Comparison of ENCODE assay signal across 26 cellular contexts in genomic region chr1:107244734-107245495, GRCh38.
DNase-seq lines count a peak whose midpoint lies in the region; ATAC-seq, FAIRE-seq and TF ChIP-seq lines count a peak whose summit lies in the region.
"Had no signal": no experiment of that assay in that cellular context is flagged by ENCODE, and none has a peak within 500 bp of the region (broad histone marks: within the 10 kb centered on the region; RNA-seq: fewer than 3 reads in every experiment).

No MANE protein-coding gene starts in this region.

- no peaks in the 10 kb centered on the region for H3K36me3 Mint-ChIP-seq in astrocyte (ENCODE audit: low read depth, unreplicated experiment)
- H3K36me3 Mint-ChIP-seq in activated naive CD8-positive, alpha-beta T cell treated with anti-CD3 and anti-CD28 coated beads, Interleukin-2, amount 50 U/mL, for 24 hours (ENCODE audit: low read depth), result no peaks in the 10 kb centered on the region
- H3K36me3 Mint-ChIP-seq: CD4-positive, CD25-positive, alpha-beta regulatory T cell had no signal

- peak; percentile 28 for DNase-seq in NCI-H345 treated with DMSO at 0.1 percent for 48 hours (lab: John Stamatoyannopoulos, UW; ENCODE audit: unreplicated experiment)
- peak; percentile 74 for DNase-seq in astrocyte (ENCODE audit: low read depth)
- DNase-seq in renal cortical epithelial cell (ENCODE audit: low read depth), result peak; percentile 40
- DNase-seq in activated naive CD8-positive, alpha-beta T cell treated with anti-CD3 and anti-CD28 coated beads, Interleukin-2, amount 50 U/mL, for 24 hours, result no peak
- no peak for DNase-seq in left lobe of liver (ENCODE audit: low spot score)
- no peak for DNase-seq in WERI-Rb-1
- DNase-seq: activated CD4-positive, alpha-beta T cell treated with anti-CD3 and anti-CD28 coated beads for 48 hours; activated CD8-positive, alpha-beta memory T cell treated with anti-CD3 and anti-CD28 coated beads for 24 hours; activated gamma-delta T cell; activated T-cell treated with anti-CD3 and anti-CD28 coated beads, Interleukin-2, amount 50 U/mL, for 24 hours; CD4-positive, CD25-positive, alpha-beta regulatory T cell; left lung; mesendoderm; psoas muscle; stimulated activated naive CD8-positive, alpha-beta T cell treated with anti-CD3 and anti-CD28 coated beads, Interleukin-15, Interleukin-2, amounts not matched to agents 100 U/mL and 50 U/mL, for 24 hours; T-helper 17 cell; uterus had no signal

- H3K27ac ChIP-seq in KOPT-K1 (ENCODE audit: low read depth, low read length, poor library complexity, severe bottlenecking) (peak overlapping the region; percentile 39), astrocyte (ENCODE audit: low read depth, low read length) (no peak overlapping the region), WERI-Rb-1 (no peak overlapping the region)
- H3K27ac ChIP-seq: left lung, psoas muscle, RWPE1, SK-N-MC, thoracic aorta, uterus had no signal

- no peaks in the 10 kb centered on the region for H3K79me2 ChIP-seq in astrocyte (ENCODE audit: insufficient read depth, low read length)

- TF ChIP-seq CTCF in astrocyte (IDR thresholded peaks at IDR 0.05; ENCODE audit: insufficient read depth, low read depth, low read length) (no peak), WERI-Rb-1 (IDR thresholded peaks at IDR 0.05; ENCODE audit: low read depth, low read length) (no peak)

- no peaks in the 10 kb centered on the region for H3K9me3 Mint-ChIP-seq in astrocyte (ENCODE audit: unreplicated experiment)
- H3K9me3 Mint-ChIP-seq in activated naive CD8-positive, alpha-beta T cell treated with anti-CD3 and anti-CD28 coated beads, Interleukin-2, amount 50 U/mL, for 24 hours, result no peaks in the 10 kb centered on the region
- H3K9me3 Mint-ChIP-seq: activated T-cell treated with anti-CD3 and anti-CD28 coated beads, Interleukin-2, amount 50 U/mL, for 24 hours; central memory CD8-positive, alpha-beta T cell; dendritic cell treated with granulocyte-macrophage colony-stimulating factor and Interleukin-4, amounts not matched to agents 40 ng/mL and 50 ng/mL, for 4 days had no signal

- H3K4me3 ChIP-seq in astrocyte (ENCODE audit: insufficient read depth, low read depth, low read length), result no peak overlapping the region
- no peak overlapping the region for H3K4me3 ChIP-seq in WERI-Rb-1 (ENCODE audit: low read depth, low read length)
- H3K4me3 ChIP-seq: HAP-1, left lung, psoas muscle, SK-N-MC, thoracic aorta, uterus had no signal

- no peaks in the 10 kb centered on the region for H4K20me1 ChIP-seq in astrocyte (ENCODE audit: insufficient read depth, low read length)

- H3K27me3 ChIP-seq in astrocyte (ENCODE audit: insufficient read depth, low read length) (no peaks in the 10 kb centered on the region), WERI-Rb-1 (ENCODE audit: insufficient read depth, low read depth, severe bottlenecking) (no peaks in the 10 kb centered on the region)
- H3K27me3 ChIP-seq: left lung, uterus had no signal

- no peak overlapping the region for H3K9ac ChIP-seq in astrocyte (ENCODE audit: low read length)

- no peak overlapping the region for H2AFZ ChIP-seq in astrocyte (ENCODE audit: low read depth, low read length)

- no peak overlapping the region for H3K4me2 ChIP-seq in astrocyte (ENCODE audit: low read length)

- no peak for ATAC-seq in activated naive CD8-positive, alpha-beta T cell treated with anti-CD3 and anti-CD28 coated beads, Interleukin-2, amount 50 U/mL, for 24 hours
- no peak for ATAC-seq in left lobe of liver
- ATAC-seq: left lung; psoas muscle; stimulated activated naive CD8-positive, alpha-beta T cell treated with anti-CD3 and anti-CD28 coated beads, Interleukin-15, Interleukin-2, amounts not matched to agents 100 U/mL and 50 U/mL, for 24 hours; T-helper 17 cell had no signal

- H3K27me3 Mint-ChIP-seq in astrocyte (ENCODE audit: low read depth, unreplicated experiment), result no peaks in the 10 kb centered on the region
- H3K27me3 Mint-ChIP-seq in activated naive CD8-positive, alpha-beta T cell treated with anti-CD3 and anti-CD28 coated beads, Interleukin-2, amount 50 U/mL, for 24 hours, result peaks cover 3% of the 10 kb centered on the region
- H3K27me3 Mint-ChIP-seq: CD4-positive, CD25-positive, alpha-beta regulatory T cell; central memory CD8-positive, alpha-beta T cell; dendritic cell treated with granulocyte-macrophage colony-stimulating factor and Interleukin-4, amounts not matched to agents 40 ng/mL and 50 ng/mL, for 4 days; T-helper 17 cell had no signal

- no peak overlapping the region for H3K27ac Mint-ChIP-seq in astrocyte (ENCODE audit: unreplicated experiment)
- no peak overlapping the region for H3K27ac Mint-ChIP-seq in activated naive CD8-positive, alpha-beta T cell treated with anti-CD3 and anti-CD28 coated beads, Interleukin-2, amount 50 U/mL, for 24 hours
- H3K27ac Mint-ChIP-seq: activated T-cell treated with anti-CD3 and anti-CD28 coated beads, Interleukin-2, amount 50 U/mL, for 24 hours; CD4-positive, CD25-positive, alpha-beta regulatory T cell; dendritic cell treated with granulocyte-macrophage colony-stimulating factor and Interleukin-4, amounts not matched to agents 40 ng/mL and 50 ng/mL, for 4 days; T-helper 17 cell had no signal

- FAIRE-seq in astrocyte (lab: Jason Lieb, UNC), result no peak
- FAIRE-seq: endometrium, frontal cortex had no signal

- no peaks in the 10 kb centered on the region for H3K36me3 ChIP-seq in KOPT-K1 (ENCODE audit: insufficient read depth, low read length)
- H3K36me3 ChIP-seq in astrocyte (ENCODE audit: insufficient read depth, low read length), result no peaks in the 10 kb centered on the region
- no peaks in the 10 kb centered on the region for H3K36me3 ChIP-seq in WERI-Rb-1
- H3K36me3 ChIP-seq: HAP-1, left lung, thoracic aorta, uterus had no signal

- H3K4me1 Mint-ChIP-seq in astrocyte (ENCODE audit: low read depth, unreplicated experiment), result peaks cover 1% of the 10 kb centered on the region
- H3K4me1 Mint-ChIP-seq in activated naive CD8-positive, alpha-beta T cell treated with anti-CD3 and anti-CD28 coated beads, Interleukin-2, amount 50 U/mL, for 24 hours, result no peaks in the 10 kb centered on the region
- H3K4me1 Mint-ChIP-seq: CD4-positive, CD25-positive, alpha-beta regulatory T cell; central memory CD8-positive, alpha-beta T cell; T-helper 17 cell had no signal

- H3K9me3 ChIP-seq in KOPT-K1 (ENCODE audit: insufficient read depth, low read length, poor library complexity, severe bottlenecking) (no peaks in the 10 kb centered on the region), astrocyte (ENCODE audit: insufficient read depth, low read depth, low read length) (no peaks in the 10 kb centered on the region), WERI-Rb-1 (ENCODE audit: severe bottlenecking) (no peaks in the 10 kb centered on the region)
- H3K9me3 ChIP-seq: HAP-1, left lung, psoas muscle, thoracic aorta, uterus had no signal

- no peak overlapping the region for H3K4me3 Mint-ChIP-seq in astrocyte (ENCODE audit: unreplicated experiment)
- no peak overlapping the region for H3K4me3 Mint-ChIP-seq in activated naive CD8-positive, alpha-beta T cell treated with anti-CD3 and anti-CD28 coated beads, Interleukin-2, amount 50 U/mL, for 24 hours
- H3K4me3 Mint-ChIP-seq: activated T-cell treated with anti-CD3 and anti-CD28 coated beads, Interleukin-2, amount 50 U/mL, for 24 hours; CD4-positive, CD25-positive, alpha-beta regulatory T cell; central memory CD8-positive, alpha-beta T cell; dendritic cell treated with granulocyte-macrophage colony-stimulating factor and Interleukin-4, amounts not matched to agents 40 ng/mL and 50 ng/mL, for 4 days; T-helper 17 cell had no signal

- no peaks in the 10 kb centered on the region for H3K4me1 ChIP-seq in astrocyte (ENCODE audit: insufficient read depth, low read length)
- H3K4me1 ChIP-seq: HAP-1, left lung, psoas muscle, uterus had no signal

Comparison
In these comparisons a context has a peak if more than half of its experiments do, and no peak if none do; other contexts are left out.
1. DNase-seq: peak in NCI-H345 treated with DMSO at 0.1 percent for 48 hours (single experiment), astrocyte (single experiment) and renal cortical epithelial cell (single experiment); none in activated naive CD8-positive, alpha-beta T cell treated with anti-CD3 and anti-CD28 coated beads, Interleukin-2, amount 50 U/mL, for 24 hours (single experiment), left lobe of liver (single experiment) and WERI-Rb-1 (single experiment).